1 cellular context compared by ENCODE assay signal in genomic region chr19:13670846-13671245, GRCh38.
TF ChIP-seq lines count a peak whose summit lies in the region.

No MANE protein-coding gene starts in this region.

TF ChIP-seq in H1, 55 proteins besides CTCF, POLR2A, EP300 and RAD21 (continued from another document):
- TF ChIP-seq CHD7 (IDR thresholded peaks at IDR 0.05; ENCODE audit: insufficient replicate concordance, low read length): no peak
